18 cellular contexts compared by ENCODE assay signal in the genomic region with DNA sequence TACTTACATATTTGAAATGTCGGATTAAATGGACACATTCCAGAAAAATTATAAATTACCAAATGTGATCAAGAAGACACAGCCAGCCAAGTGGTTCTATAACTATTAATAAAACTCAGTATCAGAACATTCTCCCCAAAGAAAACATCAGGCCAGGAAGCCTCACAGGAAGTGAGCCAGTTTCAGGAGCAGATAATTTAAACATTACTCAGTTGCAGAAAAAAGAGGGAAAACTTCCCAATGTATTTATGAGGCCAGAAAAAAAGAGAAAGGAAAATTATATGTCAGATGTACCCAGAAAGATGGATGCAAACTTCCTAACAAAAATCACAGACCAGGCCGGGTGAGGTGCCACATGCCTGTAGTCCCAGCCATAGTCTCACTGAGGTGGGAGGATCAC. TPM values are rescaled to one million over a fixed set of nuclear protein-coding genes. Genes with fewer than 3 reads are reported as not detected.
DNase-seq lines count a peak whose midpoint lies in the region; ATAC-seq and TF ChIP-seq lines count a peak whose summit lies in the region.
"Had no signal": no experiment of that assay in that cellular context is flagged by ENCODE, and none has a peak within 500 bp of the region (broad histone marks: within the 10 kb centered on the region; RNA-seq: fewer than 3 reads in every experiment).

No MANE protein-coding gene starts in this region.

- H3K4me1 Mint-ChIP-seq in HFFc6 (ENCODE audit: low read depth): peaks cover 30% of the 10 kb centered on the region
- peaks cover 19% of the 10 kb centered on the region for H3K4me1 Mint-ChIP-seq in chondrocyte (ENCODE audit: low read depth)
- no peaks in the 10 kb centered on the region for H3K4me1 Mint-ChIP-seq in activated CD4-positive, alpha-beta memory T cell treated with anti-CD3 and anti-CD28 coated beads for 36 hours (ENCODE audit: low read depth)
- H3K4me1 Mint-ChIP-seq: CD14-positive monocyte had no signal

- no peak for ATAC-seq in HG02938 (IDR thresholded peaks at IDR 0.05; ENCODE audit: unreplicated experiment)

- H3K9me3 Mint-ChIP-seq in HFFc6: peaks cover 18% of the 10 kb centered on the region
- H3K9me3 Mint-ChIP-seq in chondrocyte (ENCODE audit: low read depth): peaks cover 10% of the 10 kb centered on the region
- H3K9me3 Mint-ChIP-seq in activated CD4-positive, alpha-beta memory T cell treated with anti-CD3 and anti-CD28 coated beads for 36 hours: peaks cover 17% of the 10 kb centered on the region

- peaks cover 3% of the 10 kb centered on the region for H3K27me3 Mint-ChIP-seq in HFFc6 (ENCODE audit: insufficient read depth)
- no peaks in the 10 kb centered on the region for H3K27me3 Mint-ChIP-seq in chondrocyte (ENCODE audit: low read depth)
- no peaks in the 10 kb centered on the region for H3K27me3 Mint-ChIP-seq in activated CD4-positive, alpha-beta memory T cell treated with anti-CD3 and anti-CD28 coated beads for 36 hours

- no peak for TF ChIP-seq CTCF in HFFc6 (IDR thresholded peaks at IDR 0.05)
- no peak for TF ChIP-seq CTCF in chondrocyte (IDR thresholded peaks at IDR 0.05)

- DNase-seq in A172 (ENCODE audit: low spot score): peak; percentile 18
- no peak for DNase-seq in HFFc6
- DNase-seq in chondrocyte (ENCODE audit: low spot score): no peak
- DNase-seq in lung microvascular endothelial cell (ENCODE audit: low read depth in 2 of 2): peak; percentile 57 to 80
- DNase-seq in activated CD4-positive, alpha-beta memory T cell treated with anti-CD3 and anti-CD28 coated beads for 36 hours: no peak
- DNase-seq in NCI-H146 treated with DMSO at 0.1 percent for 48 hours (lab: John Stamatoyannopoulos, UW; ENCODE audit: unreplicated experiment): no peak
- DNase-seq in stimulated activated CD4-positive, alpha-beta T cell treated with anti-CD3 and anti-CD28 coated beads, Interleukin-2, amount 100 ng/mL, for 24 hours: no peak
- DNase-seq: DMS 273 treated with DMSO at 0.1 percent for 48 hours; Kasumi-1; MM.1S; NCI-H1105; NCI-H187; NCI-H446 treated with DMSO at 0.1 percent for 48 hours; NK-92 treated with Interleukin-12 subunit alpha and Interleukin-12 subunit beta, amount 100 ng/mL, for 24 hours; OCI-M1; SHP77 treated with DMSO at 0.1 percent for 48 hours had no signal

- POLR2A ChIA-PET in activated CD4-positive, alpha-beta memory T cell treated with anti-CD3 and anti-CD28 coated beads for 36 hours (lab: Charles Lee): no interaction called here

- H3K27ac Mint-ChIP-seq in HFFc6 (peak overlapping the region; percentile 24; the same call in 1 of the 2 replicates), chondrocyte (ENCODE audit: unreplicated experiment) (peak overlapping the region; percentile 80)
- no peak overlapping the region for H3K27ac Mint-ChIP-seq in activated CD4-positive, alpha-beta memory T cell treated with anti-CD3 and anti-CD28 coated beads for 36 hours
- H3K27ac Mint-ChIP-seq: CD14-positive monocyte had no signal

- H3K36me3 Mint-ChIP-seq in HFFc6 (ENCODE audit: low read depth): peaks cover 12% of the 10 kb centered on the region
- H3K36me3 Mint-ChIP-seq in chondrocyte (ENCODE audit: low read depth): peaks cover 17% of the 10 kb centered on the region
- peaks cover 2% of the 10 kb centered on the region for H3K36me3 Mint-ChIP-seq in activated CD4-positive, alpha-beta memory T cell treated with anti-CD3 and anti-CD28 coated beads for 36 hours
- H3K36me3 Mint-ChIP-seq: CD14-positive monocyte had no signal

- intact Hi-C loops in activated CD4-positive, alpha-beta memory T cell treated with anti-CD3 and anti-CD28 coated beads for 36 hours (cut with micrococcal nuclease): no loop called here

- CTCF ChIA-PET in activated CD4-positive, alpha-beta memory T cell treated with anti-CD3 and anti-CD28 coated beads for 36 hours (lab: Charles Lee): no interaction called here

- H3K4me3 Mint-ChIP-seq in HFFc6 (peak overlapping the region; percentile 10; the same call in 1 of the 2 replicates), chondrocyte (ENCODE audit: unreplicated experiment) (peak overlapping the region; percentile 20)
- no peak overlapping the region for H3K4me3 Mint-ChIP-seq in activated CD4-positive, alpha-beta memory T cell treated with anti-CD3 and anti-CD28 coated beads for 36 hours
- H3K4me3 Mint-ChIP-seq: CD14-positive monocyte had no signal

RNA-seq across cellular contexts. Expression of a gene that starts 37.0 kb away (rescaled TPM):
- total RNA-seq in A172 (2014; rRNA removed; shearing (Covaris generic)): 0.40 and 0.43 TPM in 2 replicates
- total RNA-seq in HFFc6 (2021; fragmentation: NEBNext Ultra II Directional; extraction: Animal tissue kit (Norgen Biotek cat#: 25700)): under 1 TPM in 5 of 6 experiments, not detected in 1; 0.09 to 0.36 (median 0.17) TPM
- total RNA-seq in chondrocyte: 0.39 to 6.9 TPM (median 6.7 TPM) in 3 replicates
- 18.7 and 28.3 TPM in 2 replicates for total RNA-seq in lung microvascular endothelial cell
- 1 to 10 TPM in 1 of 2 experiments, under 1 TPM in 1; 0.82 to 1.1 TPM for total RNA-seq in activated CD4-positive, alpha-beta memory T cell treated with anti-CD3 and anti-CD28 coated beads for 36 hours

Comparison
In these comparisons a context has a peak if more than half of its experiments do, and no peak if none do; other contexts are left out.
1. DNase-seq: peak in A172 (single experiment) and lung microvascular endothelial cell (2 of 2); none in HFFc6 (single experiment), chondrocyte (single experiment), activated CD4-positive, alpha-beta memory T cell treated with anti-CD3 and anti-CD28 coated beads for 36 hours (single experiment), NCI-H146 treated with DMSO at 0.1 percent for 48 hours (single experiment) and stimulated activated CD4-positive, alpha-beta T cell treated with anti-CD3 and anti-CD28 coated beads, Interleukin-2, amount 100 ng/mL, for 24 hours (0 of 2).